ENCODE assay signal across 8 cellular contexts in the genomic region with DNA sequence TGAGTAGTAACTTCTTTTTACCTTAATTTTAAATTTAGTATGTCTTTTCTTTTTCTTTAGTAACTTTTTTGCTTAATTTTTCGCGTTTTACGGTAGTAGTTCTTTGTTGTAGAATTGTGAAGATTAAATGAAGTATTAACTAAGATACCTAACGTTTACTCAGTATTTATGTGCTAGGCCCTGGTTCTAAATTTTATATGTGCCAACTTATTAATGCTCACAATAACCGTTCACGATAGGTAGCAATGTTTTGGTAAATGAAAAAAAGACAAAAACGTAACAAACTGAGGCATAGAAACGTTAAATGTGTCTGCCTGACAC. TPM values are rescaled to one million over a fixed set of nuclear protein-coding genes. Genes with fewer than 3 reads are reported as not detected.
A peak's percentile ranks its signal among the peaks of the same experiment; 100 is the strongest.
DNase-seq lines count a peak whose midpoint lies in the region; ATAC-seq and TF ChIP-seq lines count a peak whose summit lies in the region.

No MANE protein-coding gene starts in this region.

- no peaks in the 10 kb centered on the region for H3K9me3 ChIP-seq in hepatocyte (ENCODE audit: low read depth)
- no peaks in the 10 kb centered on the region for H3K9me3 ChIP-seq in skeletal muscle tissue (ENCODE audit: control insufficient read depth in 3 of 3, low read length in 3 of 3)

- peak overlapping the region; percentile 43 for H2AFZ ChIP-seq in hepatocyte

- no peaks in the 10 kb centered on the region for H3K9me3 Mint-ChIP-seq in activated B cell treated with CpG ODN at 0.5 μM for 24 hours

- H3K9ac ChIP-seq in skeletal muscle tissue (ENCODE audit: low read depth in 1 of 3, low read length in 3 of 3), result peak overlapping the region; percentile 88 to 99 (median 93)

- peaks cover 43% of the 10 kb centered on the region for H3K36me3 Mint-ChIP-seq in activated B cell treated with CpG ODN at 0.5 μM for 24 hours (ENCODE audit: low read depth)

- H3K4me1 ChIP-seq in hepatocyte (ENCODE audit: insufficient read depth), result peaks cover 4% of the 10 kb centered on the region
- peaks cover 11 to 17% (median 12%) of the 10 kb centered on the region in 3 donors for H3K4me1 ChIP-seq in skeletal muscle tissue (ENCODE audit: control insufficient read depth in 3 of 3, insufficient read depth in 3 of 3, low read length in 3 of 3)

- POLR2A ChIA-PET in activated B cell treated with CpG ODN at 0.5 μM for 24 hours (lab: Charles Lee), result interaction anchor here (0.6 to 1.8 kb wide), 4 partner anchors 65 to 1616 kb away, joined by 3 to 7 read pairs (median 3); a partner anchor contains a TSS
- POLR2A ChIA-PET in HEK293T (lab: Yijun Ruan, JAX), result interaction anchor here (0.8 to 1.4 kb wide), 2 partner anchors 13 to 1326 kb away, joined by 3 to 5 read pairs; a partner anchor contains a TSS

- intact Hi-C loops in activated B cell treated with CpG ODN at 0.5 μM for 24 hours (cut with micrococcal nuclease), result loop anchor here (2.0 kb wide), 1 partner anchor 1689 kb away; a partner anchor contains a TSS

- no peaks in the 10 kb centered on the region for H3K9me2 ChIP-seq in hepatocyte (replicated peaks; ENCODE audit: insufficient read depth)

- peaks cover 6% of the 10 kb centered on the region for H4K20me1 ChIP-seq in hepatocyte (ENCODE audit: insufficient read depth, poor library complexity, severe bottlenecking)

- WGBS in hepatocyte (ENCODE audit: low lambda C conversion rate, missing lambda C conversion rate), result 2% methylated on average over 8 of the region's 8 CpGs

- peak overlapping the region; percentile 97 for H3K4me3 Mint-ChIP-seq in activated B cell treated with CpG ODN at 0.5 μM for 24 hours

- no peak overlapping the region for H3K27ac Mint-ChIP-seq in activated B cell treated with CpG ODN at 0.5 μM for 24 hours

- ATAC-seq in activated B cell treated with CpG ODN at 0.5 μM for 24 hours (ENCODE audit: low read depth) (no peak), GM19395 (IDR thresholded peaks at IDR 0.05; ENCODE audit: unreplicated experiment) (no peak)

- no peak for TF ChIP-seq CTCF in activated B cell treated with CpG ODN at 0.5 μM for 24 hours (IDR thresholded peaks at IDR 0.05)
- no peak for TF ChIP-seq CTCF in hepatocyte (IDR thresholded peaks at IDR 0.05; ENCODE audit: poor library complexity)

- H3K27ac ChIP-seq in hepatocyte (peak overlapping the region; percentile 87), skeletal muscle tissue (ENCODE audit: low read depth, low read length) (peak overlapping the region; percentile 83)

- no peaks in the 10 kb centered on the region for H3K27me3 ChIP-seq in H7 (ENCODE audit: control insufficient read depth, insufficient read depth, low read length)
- H3K27me3 ChIP-seq in hepatocyte, result no peaks in the 10 kb centered on the region
- no peaks in the 10 kb centered on the region for H3K27me3 ChIP-seq in skeletal muscle tissue (ENCODE audit: control insufficient read depth in 3 of 3, insufficient read depth in 3 of 3, low read length in 3 of 3)

- H3K4me2 ChIP-seq in hepatocyte, result peak overlapping the region; percentile 83

- H3K79me2 ChIP-seq in hepatocyte, result peaks cover 39% of the 10 kb centered on the region

- H3K4me3 ChIP-seq in H7 (ENCODE audit: insufficient read depth, low read depth, low read length) (peak overlapping the region; percentile 96), hepatocyte (peak overlapping the region; percentile 71), skeletal muscle tissue (ENCODE audit: low read length in 3 of 3) (peak overlapping the region; percentile 96 to 98 (median 97))

- CTCF ChIA-PET in activated B cell treated with CpG ODN at 0.5 μM for 24 hours (lab: Charles Lee) (no interaction called here), HEK293T (lab: Yijun Ruan, JAX) (no interaction called here)

- peaks cover 34% of the 10 kb centered on the region for H3K4me1 Mint-ChIP-seq in activated B cell treated with CpG ODN at 0.5 μM for 24 hours

- H3K27me3 Mint-ChIP-seq in activated B cell treated with CpG ODN at 0.5 μM for 24 hours, result peaks cover 4% of the 10 kb centered on the region

- H3K36me3 ChIP-seq in H7 (replicated peaks; ENCODE audit: control insufficient read depth, insufficient read depth, low read length) (peaks cover 11% of the 10 kb centered on the region), hepatocyte (replicated peaks; ENCODE audit: insufficient read depth, low read depth) (no peaks in the 10 kb centered on the region), skeletal muscle tissue (ENCODE audit: control insufficient read depth in 3 of 3, insufficient read depth in 3 of 3, low read length in 3 of 3) (peaks cover 8 to 33% (median 23%) of the 10 kb centered on the region in 3 donors)

- DNase-seq in H7, result no peak
- no peak for DNase-seq in activated B cell treated with CpG ODN at 0.5 μM for 24 hours
- no peak for DNase-seq in hepatocyte (ENCODE audit: low spot score)
- no peak for DNase-seq in HEK293T (ENCODE audit: extremely low spot score)
- DNase-seq in dedifferentiated amniotic fluid mesenchymal stem cell (ENCODE audit: extremely low spot score), result no peak
- no peak for DNase-seq in activated CD4-positive, CD25-positive, alpha-beta regulatory T cell treated with anti-CD3 and anti-CD28 coated beads, Interleukin-2, amount 50 U/mL, for 72 hours

TF ChIP-seq in HEK293T, 16 proteins besides CTCF, POLR2A, EP300 and RAD21:
- TF ChIP-seq FOXM1 (IDR thresholded peaks at IDR 0.05; ENCODE audit: borderline replicate concordance) (no peak), ZNF384 (IDR thresholded peaks at IDR 0.05) (no peak), BHLHE40 (IDR thresholded peaks at IDR 0.05; ENCODE audit: borderline replicate concordance) (no peak), LEF1 (IDR thresholded peaks at IDR 0.05; ENCODE audit: borderline replicate concordance) (no peak), ARNT (IDR thresholded peaks at IDR 0.05) (no peak), L3MBTL2 (conservative IDR thresholded peaks at IDR 0.05) (no peak), SP1 (IDR thresholded peaks at IDR 0.05) (no peak), FOXK2 (IDR thresholded peaks at IDR 0.05) (no peak), TARDBP (IDR thresholded peaks at IDR 0.05) (no peak), CTBP1 (IDR thresholded peaks at IDR 0.05; ENCODE audit: borderline replicate concordance) (no peak), SUZ12 (IDR thresholded peaks at IDR 0.05) (no peak), HDGF (IDR thresholded peaks at IDR 0.05; ENCODE audit: borderline replicate concordance) (no peak), ELF4 (IDR thresholded peaks at IDR 0.05) (no peak), FOXA1 (IDR thresholded peaks at IDR 0.05) (no peak), NFRKB (IDR thresholded peaks at IDR 0.05) (no peak)
- TF ChIP-seq, protein P1, sequence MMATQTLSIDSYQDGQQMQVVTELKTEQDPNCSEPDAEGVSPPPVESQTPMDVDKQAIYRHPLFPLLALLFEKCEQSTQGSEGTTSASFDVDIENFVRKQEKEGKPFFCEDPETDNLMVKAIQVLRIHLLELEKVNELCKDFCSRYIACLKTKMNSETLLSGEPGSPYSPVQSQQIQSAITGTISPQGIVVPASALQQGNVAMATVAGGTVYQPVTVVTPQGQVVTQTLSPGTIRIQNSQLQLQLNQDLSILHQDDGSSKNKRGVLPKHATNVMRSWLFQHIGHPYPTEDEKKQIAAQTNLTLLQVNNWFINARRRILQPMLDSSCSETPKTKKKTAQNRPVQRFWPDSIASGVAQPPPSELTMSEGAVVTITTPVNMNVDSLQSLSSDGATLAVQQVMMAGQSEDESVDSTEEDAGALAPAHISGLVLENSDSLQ (IDR thresholded peaks at IDR 0.05), result no peak

RNA-seq across cellular contexts. Expression of a gene that starts 1.2 kb away (rescaled TPM):
- 105 and 142 TPM in 2 replicates for total RNA-seq in H7 (2014; rRNA removed; shearing (Covaris generic))
- total RNA-seq in activated B cell treated with CpG ODN at 0.5 μM for 24 hours (41.4 and 41.8 TPM in 2 replicates), hepatocyte (63.3 and 71.2 TPM in 2 replicates), skeletal muscle tissue (64.7 TPM)
- 26.7 and 27.5 TPM in 2 replicates for polyA plus RNA-seq in hepatocyte
